Comparison of ENCODE assay signal across 15 cellular contexts in the genomic region with DNA sequence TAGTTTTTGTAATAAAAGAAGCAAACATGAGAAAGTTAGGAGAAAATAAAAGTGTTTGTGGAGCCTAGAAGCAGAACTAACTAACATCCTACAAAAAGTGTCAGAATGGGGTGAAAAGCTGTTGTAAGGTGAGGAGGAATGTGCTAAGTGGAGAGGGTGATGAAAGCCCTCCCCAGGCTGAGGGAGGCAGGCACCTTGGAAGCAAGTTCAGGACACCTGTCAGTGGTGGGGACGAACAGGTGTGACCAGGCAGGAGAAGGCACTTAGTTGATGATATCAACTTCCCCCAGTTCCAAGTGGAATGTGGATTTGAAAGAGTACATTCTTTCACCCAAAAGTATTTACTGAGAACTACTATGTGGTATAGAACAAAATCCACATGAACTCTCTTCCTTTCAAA.
"Had no signal": no experiment of that assay in that cellular context is flagged by ENCODE, and none has a peak within 500 bp of the region (broad histone marks: within the 10 kb centered on the region; RNA-seq: fewer than 3 reads in every experiment).

No MANE protein-coding gene starts in this region.

- H3K27ac Mint-ChIP-seq: activated CD4-positive, alpha-beta memory T cell treated with anti-CD3 and anti-CD28 coated beads for 36 hours; activated naive CD4-positive, alpha-beta T cell treated with anti-CD3 and anti-CD28 coated beads, Interleukin-2, amount 10 ng/mL, durations not matched to agents 7 days and 5 days; immature natural killer cell; natural killer cell treated with Interleukin-12 subunit alpha and Interleukin-12 subunit beta and Interleukin-15 and Interleukin-18, amount 100 ng/mL, for 72 hours had no signal

- H3K4me3 ChIP-seq: coronary artery, right atrium auricular region, thyroid gland, uterus had no signal

- H3K9me3 ChIP-seq: right atrium auricular region, thyroid gland, uterus had no signal

- H3K9me3 Mint-ChIP-seq: activated CD4-positive, alpha-beta memory T cell treated with anti-CD3 and anti-CD28 coated beads for 36 hours; activated naive CD4-positive, alpha-beta T cell treated with anti-CD3 and anti-CD28 coated beads, Interleukin-2, amount 10 ng/mL, durations not matched to agents 7 days and 5 days; immature natural killer cell; natural killer cell treated with Interleukin-12 subunit alpha and Interleukin-12 subunit beta and Interleukin-15 and Interleukin-18, amount 100 ng/mL, for 72 hours had no signal

- H3K27me3 Mint-ChIP-seq: activated CD4-positive, alpha-beta memory T cell treated with anti-CD3 and anti-CD28 coated beads for 36 hours had no signal

- DNase-seq: activated CD4-positive, alpha-beta memory T cell treated with anti-CD3 and anti-CD28 coated beads for 36 hours; activated CD8-positive, alpha-beta memory T cell treated with anti-CD3 and anti-CD28 coated beads, Interleukin-2, amount 50 U/mL, for 4 hours; activated naive CD4-positive, alpha-beta T cell treated with anti-CD3 and anti-CD28 coated beads, Interleukin-2, amount 10 ng/mL, durations not matched to agents 7 days and 5 days; central memory CD4-positive, alpha-beta T cell; effector CD4-positive, alpha-beta T cell; hypothalamus; immature natural killer cell; nucleus accumbens; small intestine; thyroid gland; uterus had no signal

- H3K4me1 Mint-ChIP-seq: immature natural killer cell had no signal

- H3K36me3 Mint-ChIP-seq: activated CD4-positive, alpha-beta memory T cell treated with anti-CD3 and anti-CD28 coated beads for 36 hours; activated naive CD4-positive, alpha-beta T cell treated with anti-CD3 and anti-CD28 coated beads, Interleukin-2, amount 10 ng/mL, durations not matched to agents 7 days and 5 days; immature natural killer cell; natural killer cell treated with Interleukin-12 subunit alpha and Interleukin-12 subunit beta and Interleukin-15 and Interleukin-18, amount 100 ng/mL, for 72 hours had no signal

- H3K27ac ChIP-seq: coronary artery, right atrium auricular region, uterus had no signal

- H3K36me3 ChIP-seq: right atrium auricular region, thyroid gland, uterus had no signal

- ATAC-seq: activated CD4-positive, CD25-positive, alpha-beta regulatory T cell treated with anti-CD3 and anti-CD28 coated beads, Interleukin-2, amount 50 U/mL, for 24 hours; natural killer cell treated with Interleukin-12 subunit alpha and Interleukin-12 subunit beta and Interleukin-15 and Interleukin-18, amount 100 ng/mL, for 72 hours had no signal

- H3K27me3 ChIP-seq: right atrium auricular region, thyroid gland, uterus had no signal

- H3K4me3 Mint-ChIP-seq: activated naive CD4-positive, alpha-beta T cell treated with anti-CD3 and anti-CD28 coated beads, Interleukin-2, amount 10 ng/mL, durations not matched to agents 7 days and 5 days; immature natural killer cell; natural killer cell treated with Interleukin-12 subunit alpha and Interleukin-12 subunit beta and Interleukin-15 and Interleukin-18, amount 100 ng/mL, for 72 hours had no signal
